9 cellular contexts compared by ENCODE assay signal in genomic region chr18:57077786-57078552, GRCh38.
DNase-seq lines count a peak whose midpoint lies in the region; ATAC-seq and TF ChIP-seq lines count a peak whose summit lies in the region.
"Had no signal": no experiment of that assay in that cellular context is flagged by ENCODE, and none has a peak within 500 bp of the region (broad histone marks: within the 10 kb centered on the region; RNA-seq: fewer than 3 reads in every experiment).

No MANE protein-coding gene starts in this region.

- no peak overlapping the region for H3K4me3 Mint-ChIP-seq in T-helper 17 cell
- H3K4me3 Mint-ChIP-seq in stimulated activated naive CD8-positive, alpha-beta T cell treated with anti-CD3 and anti-CD28 coated beads, Interleukin-15, amount 100 ng/mL, for 72 hours = peak overlapping the region in 1 of 2 donors; percentile 47

- H3K4me2 ChIP-seq in smooth muscle cell = no peak overlapping the region

- no peak overlapping the region for H2AFZ ChIP-seq in smooth muscle cell (ENCODE audit: low read depth)

- H3K36me3 Mint-ChIP-seq in T-helper 17 cell (ENCODE audit: low read depth) = no peaks in the 10 kb centered on the region

- H3K27me3 ChIP-seq in smooth muscle cell (ENCODE audit: low read depth) = peaks cover 14% of the 10 kb centered on the region

- peaks cover 6% of the 10 kb centered on the region for H3K27me3 Mint-ChIP-seq in T-helper 17 cell
- peaks cover 35% of the 10 kb centered on the region for H3K27me3 Mint-ChIP-seq in stimulated activated naive CD8-positive, alpha-beta T cell treated with anti-CD3 and anti-CD28 coated beads, Interleukin-15, amount 100 ng/mL, for 72 hours

- no peak overlapping the region for H3K27ac ChIP-seq in smooth muscle cell (ENCODE audit: low read depth)
- H3K27ac ChIP-seq: C4-2B had no signal

- DNase-seq in activated effector memory CD4-positive, alpha-beta T cell treated with anti-CD3 and anti-CD28 coated beads, Interleukin-2, amount 50 U/mL, for 16 hours = peak; percentile 67
- DNase-seq in activated effector memory CD4-positive, alpha-beta T cell treated with Interleukin-2 at 50 U/mL for 16 hours = no peak
- DNase-seq in T-helper 17 cell (no peak), AG08395 (ENCODE audit: low spot score) (no peak), D341Med (ENCODE audit: low spot score) (no peak), smooth muscle cell (lab: John Stamatoyannopoulos, UW; ENCODE audit: unreplicated experiment) (no peak)
- DNase-seq in stimulated activated naive CD8-positive, alpha-beta T cell treated with anti-CD3 and anti-CD28 coated beads, Interleukin-15, amount 100 ng/mL, for 72 hours = peak; percentile 77 to 84

- 90% methylated on average over 11 of the region's 11 CpGs for WGBS in smooth muscle cell (ENCODE audit: low lambda C conversion rate)

- peaks cover 5% of the 10 kb centered on the region for H3K4me1 Mint-ChIP-seq in T-helper 17 cell
- H3K4me1 Mint-ChIP-seq in stimulated activated naive CD8-positive, alpha-beta T cell treated with anti-CD3 and anti-CD28 coated beads, Interleukin-15, amount 100 ng/mL, for 72 hours = peaks cover 43% of the 10 kb centered on the region

- no peaks in the 10 kb centered on the region for H3K36me3 ChIP-seq in smooth muscle cell (ENCODE audit: low read depth)

- H3K4me1 ChIP-seq in smooth muscle cell (ENCODE audit: low read depth) = peaks cover 9% of the 10 kb centered on the region

- H3F3A ChIP-seq in smooth muscle cell (ENCODE audit: low read depth) = no peaks in the 10 kb centered on the region

- no peak overlapping the region for H3K9ac ChIP-seq in smooth muscle cell (ENCODE audit: low read depth)

- no peaks in the 10 kb centered on the region for H3K9me3 ChIP-seq in T-helper 17 cell (ENCODE audit: control insufficient read depth, low read length, poor library complexity, severe bottlenecking)
- no peaks in the 10 kb centered on the region for H3K9me3 ChIP-seq in smooth muscle cell (replicated peaks; ENCODE audit: low read depth)

- ATAC-seq in HG02981 (IDR thresholded peaks at IDR 0.05; ENCODE audit: unreplicated experiment) (peak; percentile 93), T-helper 17 cell (peak; percentile 57)
- ATAC-seq in stimulated activated naive CD8-positive, alpha-beta T cell treated with anti-CD3 and anti-CD28 coated beads, Interleukin-15, amount 100 ng/mL, for 72 hours = peak; percentile 88

- H3K79me2 ChIP-seq in smooth muscle cell (ENCODE audit: low read depth) = no peaks in the 10 kb centered on the region

- no peaks in the 10 kb centered on the region for H4K20me1 ChIP-seq in smooth muscle cell (ENCODE audit: low read depth)

- H3K9me3 Mint-ChIP-seq in stimulated activated naive CD8-positive, alpha-beta T cell treated with anti-CD3 and anti-CD28 coated beads, Interleukin-15, amount 100 ng/mL, for 72 hours = peaks cover 0 to 5% of the 10 kb centered on the region in 2 donors

- TF ChIP-seq CTCF in smooth muscle cell (IDR thresholded peaks at IDR 0.05; ENCODE audit: borderline replicate concordance, insufficient read depth, poor library complexity, severe bottlenecking) = no peak

- no peak overlapping the region for H3K27ac Mint-ChIP-seq in T-helper 17 cell
- H3K27ac Mint-ChIP-seq in stimulated activated naive CD8-positive, alpha-beta T cell treated with anti-CD3 and anti-CD28 coated beads, Interleukin-15, amount 100 ng/mL, for 72 hours = peak overlapping the region in 1 of 2 donors; percentile 1

- H3K4me3 ChIP-seq in smooth muscle cell = no peak overlapping the region

Comparison
In these comparisons a context has a peak if more than half of its experiments do, and no peak if none do; other contexts are left out.
1. DNase-seq: peak in activated effector memory CD4-positive, alpha-beta T cell treated with anti-CD3 and anti-CD28 coated beads, Interleukin-2, amount 50 U/mL, for 16 hours (single experiment) and stimulated activated naive CD8-positive, alpha-beta T cell treated with anti-CD3 and anti-CD28 coated beads, Interleukin-15, amount 100 ng/mL, for 72 hours (2 of 2); none in activated effector memory CD4-positive, alpha-beta T cell treated with Interleukin-2 at 50 U/mL for 16 hours (single experiment), T-helper 17 cell (0 of 3), AG08395 (single experiment), D341Med (single experiment) and smooth muscle cell (single experiment).
2. Peak in every context shown above with its lines, with median percentiles within 50 percentile points of each other: ATAC-seq.